In genomic region chr9:70484232-70485130, GRCh38 we compare ENCODE assay signal across 8 cellular contexts.
DNase-seq lines count a peak whose midpoint lies in the region; ATAC-seq and TF ChIP-seq lines count a peak whose summit lies in the region.

No MANE protein-coding gene starts in this region.

- H3K4me3 ChIP-seq in GM12865 (ENCODE audit: low read depth, low read length) (no peak overlapping the region), astrocyte of the spinal cord (ENCODE audit: low read depth, low read length) (no peak overlapping the region), gastrocnemius medialis (no peak overlapping the region)

- H3K9me3 ChIP-seq in gastrocnemius medialis = no peaks in the 10 kb centered on the region

- TF ChIP-seq CTCF in GM12865 (IDR thresholded peaks at IDR 0.05; ENCODE audit: insufficient read depth, low read depth, low read length, missing control alignments) (peak; percentile 56), astrocyte of the spinal cord (IDR thresholded peaks at IDR 0.05; ENCODE audit: low read depth, low read length) (peak; percentile 84), gastrocnemius medialis (IDR thresholded peaks at IDR 0.05 in 4 of 5, conservative IDR thresholded peaks at IDR 0.05 in 1 of 5) (peak; percentile 79 to 86 (median 81))

- no peaks in the 10 kb centered on the region for H3K36me3 ChIP-seq in gastrocnemius medialis

- DNase-seq in Ammon's horn (ENCODE audit: low spot score) (peak; percentile 90), GM12865 (ENCODE audit: low read depth) (peak; percentile 41), NCI-H2227 (lab: John Stamatoyannopoulos, UW; ENCODE audit: unreplicated experiment) (peak; percentile 36), astrocyte of the spinal cord (ENCODE audit: low read depth, low spot score) (peak; percentile 85), hepatic stellate cell (ENCODE audit: low spot score) (peak; percentile 80), gastrocnemius medialis (peak; percentile 56 to 69), mucosa of gallbladder (ENCODE audit: low spot score) (no peak)

- intact Hi-C loops in gastrocnemius medialis (cut with DNase I; ENCODE audit: low total_unique reads) = loop anchor here (1.0 to 10.0 kb wide), 6 partner anchors 64 to 1100 kb away; partner anchors contain the start of gene SMC5

- no peaks in the 10 kb centered on the region for H3K27me3 ChIP-seq in gastrocnemius medialis

- ATAC-seq in HG02763 (IDR thresholded peaks at IDR 0.05; ENCODE audit: unreplicated experiment) = peak; percentile 70
- ATAC-seq in gastrocnemius medialis = peak; percentile 63 to 64

- peaks cover 82 to 90% of the 10 kb centered on the region in 2 donors for H3K4me1 ChIP-seq in gastrocnemius medialis

- TF ChIP-seq POLR2A in gastrocnemius medialis (IDR thresholded peaks at IDR 0.05) = peak in 1 of 2 donors; percentile 26

- peak overlapping the region; percentile 97 to 99 (median 98) for H3K27ac ChIP-seq in gastrocnemius medialis

- in situ Hi-C loops in astrocyte of the spinal cord (cut with HindIII; ENCODE audit: low sequenced_read_pairs) = loop anchor here (25.0 kb wide), 1 partner anchor 147 kb away; no protein-coding TSS in a partner anchor
- in situ Hi-C loops in gastrocnemius medialis (cut with MboI; ENCODE audit: low sequenced_read_pairs in 4 of 4) = loop anchor here (5.0 to 10.0 kb wide), 7 partner anchors 67 to 142 kb away; partner anchors contain the start of gene KLF9 (in 1 of the 4)
